In genomic region chr6:159008656-159009288, GRCh38 we compare ENCODE assay signal across 1 cellular context.
TF ChIP-seq lines count a peak whose summit lies in the region.

No MANE protein-coding gene starts in this region.

TF ChIP-seq in WTC11, 78 proteins besides CTCF, POLR2A, EP300 and RAD21 (continued from another document):
- no peak for TF ChIP-seq E2F5 (CRISPR knock-in tag; IDR thresholded peaks at IDR 0.05)
- TF ChIP-seq ESRRA (CRISPR knock-in tag; IDR thresholded peaks at IDR 0.05; ENCODE audit: borderline replicate concordance) = no peak
- no peak for TF ChIP-seq ZNF121 (CRISPR knock-in tag; IDR thresholded peaks at IDR 0.05)
